ENCODE assay signal across 28 cellular contexts in the genomic region with DNA sequence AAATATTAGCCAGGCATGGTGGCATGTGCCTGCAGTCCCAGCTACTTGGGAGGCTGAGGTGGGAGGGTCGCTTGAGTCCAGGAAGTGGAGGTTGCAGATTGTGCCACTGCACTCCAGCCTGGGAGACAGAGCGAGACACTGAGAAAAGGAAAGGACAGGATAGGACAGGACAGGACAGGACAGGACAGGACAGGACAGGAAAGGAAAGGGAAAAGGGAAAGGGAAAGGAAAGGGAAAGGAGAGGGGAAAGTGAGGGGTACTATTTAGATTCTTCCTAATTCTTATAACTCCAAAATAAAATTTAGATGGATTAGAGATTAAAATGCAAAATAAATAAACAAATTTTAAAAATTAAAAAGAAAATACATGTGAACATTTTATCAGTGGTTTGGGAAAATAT.
"Had no signal": no experiment of that assay in that cellular context is flagged by ENCODE, and none has a peak within 500 bp of the region (broad histone marks: within the 10 kb centered on the region; RNA-seq: fewer than 3 reads in every experiment).

No MANE protein-coding gene starts in this region.

- H3K36me3 ChIP-seq: adrenal gland, esophagus squamous epithelium, gastrocnemius medialis, thyroid gland, upper lobe of right lung had no signal

- H3K4me1 Mint-ChIP-seq: mesothelial cell of epicardium, nephron had no signal

- H3K9ac ChIP-seq: SK-N-SH had no signal

- DNase-seq: activated CD4-positive, alpha-beta T cell treated with anti-CD3 and anti-CD28 coated beads, Interleukin-2, amount 10 ng/mL, durations not matched to agents 7 days and 5 days; activated CD4-positive, CD25-positive, alpha-beta regulatory T cell treated with anti-CD3 and anti-CD28 coated beads, Interleukin-2, amount 50 U/mL, for 72 hours; activated CD8-positive, alpha-beta T cell treated with anti-CD3 and anti-CD28 coated beads for 36 hours; activated naive CD4-positive, alpha-beta T cell; adrenal gland; central memory CD4-positive, alpha-beta T cell; effector memory CD4-positive, alpha-beta T cell; esophagus squamous epithelium; gastrocnemius medialis; head of caudate nucleus; kidney; occipital lobe; retina; SK-N-SH; stimulated activated CD4-positive, alpha-beta T cell treated with anti-CD3 and anti-CD28 coated beads, Interleukin-4, amount 100 ng/mL, for 1 hour; substantia nigra; thyroid gland; upper lobe of right lung had no signal

- H3K4me3 ChIP-seq: adrenal gland, esophagus squamous epithelium, gastrocnemius medialis, lung, thyroid gland, upper lobe of right lung had no signal

- H3K4me1 ChIP-seq: adrenal gland, esophagus squamous epithelium, thyroid gland had no signal

- H3K27ac ChIP-seq: adrenal gland, esophagus squamous epithelium, gastrocnemius medialis, thyroid gland, upper lobe of right lung, VCaP had no signal

- H3K27me3 ChIP-seq: adrenal gland, esophagus squamous epithelium, gastrocnemius medialis, thyroid gland, upper lobe of right lung had no signal

- ATAC-seq: activated CD8-positive, alpha-beta T cell treated with anti-CD3 and anti-CD28 coated beads for 36 hours; gastrocnemius medialis; left lobe of liver; upper lobe of right lung had no signal

- H3K9me3 Mint-ChIP-seq: activated CD4-positive, alpha-beta T cell treated with anti-CD3 and anti-CD28 coated beads, Interleukin-2, amount 10 ng/mL, durations not matched to agents 7 days and 5 days; activated CD8-positive, alpha-beta T cell treated with anti-CD3 and anti-CD28 coated beads for 36 hours; activated T-helper 2 cell treated with anti-CD3 and anti-CD28 coated beads, Interferon-gamma antibody, Interleukin-2, Interleukin-4, amounts not matched to agents 10 μg/mL and 5 μg/mL and 100 μg/mL, durations not matched to agents 14 hours and 24 hours and 36 hours; mesothelial cell of epicardium; nephron; stimulated activated naive CD8-positive, alpha-beta T cell treated with anti-CD3 and anti-CD28 coated beads, Interleukin-15, Interleukin-2, amounts not matched to agents 100 ng/mL and 50 ng/mL, for 24 hours; T-helper 2 cell treated with Interferon-gamma antibody and Interleukin-4, amounts not matched to agents 5 μg/mL and 100 μg/mL, for 36 hours had no signal

- H3K36me3 Mint-ChIP-seq: activated naive CD8-positive, alpha-beta T cell; mesothelial cell of epicardium had no signal

- H3K27me3 Mint-ChIP-seq: activated CD4-positive, alpha-beta T cell treated with anti-CD3 and anti-CD28 coated beads, Interleukin-2, amount 10 ng/mL, durations not matched to agents 7 days and 5 days; activated CD8-positive, alpha-beta T cell treated with anti-CD3 and anti-CD28 coated beads for 36 hours; activated naive CD8-positive, alpha-beta T cell; progenitor cell of endocrine pancreas; stimulated activated naive CD8-positive, alpha-beta T cell treated with anti-CD3 and anti-CD28 coated beads, Interleukin-15, Interleukin-2, amounts not matched to agents 100 ng/mL and 50 ng/mL, for 24 hours had no signal

- H3K4me3 Mint-ChIP-seq: activated CD4-positive, alpha-beta T cell treated with anti-CD3 and anti-CD28 coated beads, Interleukin-2, amount 10 ng/mL, durations not matched to agents 7 days and 5 days; activated CD8-positive, alpha-beta T cell treated with anti-CD3 and anti-CD28 coated beads for 36 hours; activated naive CD8-positive, alpha-beta T cell; mesothelial cell of epicardium; nephron; stimulated activated naive CD8-positive, alpha-beta T cell treated with anti-CD3 and anti-CD28 coated beads, Interleukin-15, Interleukin-2, amounts not matched to agents 100 ng/mL and 50 ng/mL, for 24 hours; T-helper 2 cell treated with Interferon-gamma antibody and Interleukin-4, amounts not matched to agents 5 μg/mL and 100 μg/mL, for 36 hours had no signal

- H3K4me2 ChIP-seq: SK-N-SH had no signal

- H3K27ac Mint-ChIP-seq: activated CD4-positive, alpha-beta T cell treated with anti-CD3 and anti-CD28 coated beads, Interleukin-2, amount 10 ng/mL, durations not matched to agents 7 days and 5 days; activated CD8-positive, alpha-beta T cell treated with anti-CD3 and anti-CD28 coated beads for 36 hours; activated naive CD8-positive, alpha-beta T cell; activated T-helper 2 cell treated with anti-CD3 and anti-CD28 coated beads, Interferon-gamma antibody, Interleukin-2, Interleukin-4, amounts not matched to agents 10 μg/mL and 5 μg/mL and 100 μg/mL, durations not matched to agents 14 hours and 24 hours and 36 hours; mesothelial cell of epicardium; nephron; progenitor cell of endocrine pancreas; stimulated activated naive CD8-positive, alpha-beta T cell treated with anti-CD3 and anti-CD28 coated beads, Interleukin-15, Interleukin-2, amounts not matched to agents 100 ng/mL and 50 ng/mL, for 24 hours; T-helper 2 cell treated with Interferon-gamma antibody and Interleukin-4, amounts not matched to agents 5 μg/mL and 100 μg/mL, for 36 hours had no signal
